ENCODE assay signal across 12 cellular contexts in the genomic region with DNA sequence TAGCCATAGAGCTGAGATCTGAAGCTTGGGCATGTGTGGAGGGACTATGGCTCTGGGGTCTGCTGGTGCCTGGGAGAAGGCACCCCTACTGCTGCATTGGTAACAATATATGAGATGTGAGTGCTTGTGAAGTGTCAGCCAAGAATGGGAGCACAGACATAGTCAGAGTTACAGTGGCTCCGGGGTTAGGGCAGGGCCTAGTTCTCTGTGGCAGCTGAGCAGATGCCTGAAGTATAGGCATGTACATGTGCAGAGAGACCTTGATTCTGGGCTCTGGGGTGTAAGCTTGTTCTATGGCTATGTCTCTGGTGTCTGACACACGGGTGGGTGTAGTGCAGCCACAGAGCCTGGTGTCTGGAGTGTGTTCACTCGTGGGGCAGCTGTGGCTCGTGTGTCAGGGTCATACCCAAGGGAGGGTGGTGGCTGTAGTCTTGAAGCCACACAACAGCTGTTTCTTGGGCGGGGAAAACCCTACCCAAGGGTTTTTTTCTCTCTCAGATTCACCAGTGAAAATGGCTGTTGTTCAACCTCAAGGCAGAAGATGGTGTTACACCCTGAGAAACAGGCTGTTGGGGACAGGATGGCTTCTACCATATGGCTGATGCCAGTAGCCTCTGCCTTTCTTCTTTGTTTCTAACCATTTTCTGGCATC. TPM values are rescaled to one million over a fixed set of nuclear protein-coding genes. Genes with fewer than 3 reads are reported as not detected.
A peak's percentile ranks its signal among the peaks of the same experiment; 100 is the strongest.
DNase-seq lines count a peak whose midpoint lies in the region; ATAC-seq and TF ChIP-seq lines count a peak whose summit lies in the region.
"Had no signal": no experiment of that assay in that cellular context is flagged by ENCODE, and none has a peak within 500 bp of the region (broad histone marks: within the 10 kb centered on the region; RNA-seq: fewer than 3 reads in every experiment).

No MANE protein-coding gene starts in this region.

- TF ChIP-seq CTCF in RWPE1 (conservative IDR thresholded peaks at IDR 0.05; ENCODE audit: low read depth), result no peak

- ATAC-seq in GM18519 (IDR thresholded peaks at IDR 0.05; ENCODE audit: low FRiP score, unreplicated experiment), result peak; percentile 58
- peak; percentile 73 for ATAC-seq in GM21367 (IDR thresholded peaks at IDR 0.05; ENCODE audit: unreplicated experiment)
- ATAC-seq in HG03025 (IDR thresholded peaks at IDR 0.05; ENCODE audit: low FRiP score, unreplicated experiment), result peak; percentile 80
- ATAC-seq in T-helper 17 cell, result peak; percentile 42

- POLR2A ChIA-PET in RWPE1 (lab: Yijun Ruan, JAX; ENCODE audit: low non-redundant PET), result no interaction called here

- no peaks in the 10 kb centered on the region for H3K9me3 ChIP-seq in T-helper 17 cell (ENCODE audit: control insufficient read depth, low read length, poor library complexity, severe bottlenecking)

- H3K4me1 Mint-ChIP-seq in T-helper 17 cell, result peaks cover 2% of the 10 kb centered on the region

- no peak overlapping the region for H3K27ac ChIP-seq in RWPE1

- CTCF ChIA-PET in RWPE1 (lab: Yijun Ruan, JAX), result no interaction called here

- H3K27ac Mint-ChIP-seq in T-helper 17 cell, result no peak overlapping the region

- no peak for DNase-seq in T-helper 17 cell
- no peak for DNase-seq in SKM-1 treated with dmso at 0.1 percent for 144 hours (lab: John Stamatoyannopoulos, UW; ENCODE audit: unreplicated experiment)
- no peak for DNase-seq in RWPE1 (ENCODE audit: low spot score)
- DNase-seq in islet precursor cell, result no peak
- DNase-seq in NCI-H526 treated with DMSO at 0.1 percent for 48 hours (lab: John Stamatoyannopoulos, UW), result no peak
- DNase-seq: KG1; NCI-H774; stimulated activated naive CD4-positive, alpha-beta T cell treated with Interleukin-2 at 50 U/mL for 16 hours; T-helper 1 cell had no signal

- no peak overlapping the region for H3K4me3 Mint-ChIP-seq in T-helper 17 cell

- peaks cover 2% of the 10 kb centered on the region for H3K36me3 Mint-ChIP-seq in T-helper 17 cell (ENCODE audit: low read depth)

- peaks cover 50% of the 10 kb centered on the region for H3K27me3 Mint-ChIP-seq in T-helper 17 cell

RNA-seq across cellular contexts. Expression of a gene that starts 11.9 kb away (rescaled TPM):
- total RNA-seq in T-helper 17 cell, result 1 to 10 TPM in 1 of 2 donors, not detected in 1; 5.4 TPM

RNA-seq across cellular contexts. Expression of a gene that starts 39.6 kb away (rescaled TPM):
- not detected for total RNA-seq in T-helper 17 cell
